18 cellular contexts compared by ENCODE assay signal in the genomic region with DNA sequence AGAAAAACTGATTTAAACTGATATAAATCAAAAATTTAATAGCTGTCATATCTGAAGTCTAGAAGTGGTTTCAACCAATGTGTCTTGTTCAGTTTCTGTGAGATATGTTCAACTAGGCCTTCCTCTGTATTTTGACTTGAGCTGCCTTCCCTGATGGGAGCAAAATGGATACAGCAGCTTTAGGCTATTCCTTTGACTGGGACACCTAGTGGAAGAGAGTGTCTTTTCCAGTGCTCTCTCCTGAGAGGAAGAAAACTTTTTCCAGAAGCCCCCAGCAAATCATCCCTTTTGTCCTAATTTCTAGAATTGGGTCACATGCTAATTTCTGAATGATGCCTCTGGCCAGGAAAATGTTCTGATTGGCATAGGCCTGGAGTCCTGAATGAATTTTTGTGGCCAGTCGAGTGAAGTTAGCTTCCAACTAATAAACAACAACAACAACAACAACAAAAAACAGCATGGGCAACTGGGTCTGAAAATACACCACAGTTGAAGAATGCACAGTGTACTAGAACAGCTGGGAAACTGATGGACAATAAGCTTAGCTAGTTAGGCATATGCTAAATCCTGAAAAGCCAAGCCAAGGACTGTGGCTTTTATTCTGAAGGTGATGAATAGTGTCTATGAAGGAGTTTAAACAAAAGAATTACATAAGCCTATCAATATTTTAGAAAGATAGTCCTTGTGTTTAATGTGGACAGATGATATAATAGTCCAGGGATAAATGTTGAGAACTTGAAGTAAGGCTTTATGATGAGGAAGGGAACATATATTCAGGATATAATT.
DNase-seq lines count a peak whose midpoint lies in the region; ATAC-seq and TF ChIP-seq lines count a peak whose summit lies in the region.
"Had no signal": no experiment of that assay in that cellular context is flagged by ENCODE, and none has a peak within 500 bp of the region (broad histone marks: within the 10 kb centered on the region; RNA-seq: fewer than 3 reads in every experiment).

No MANE protein-coding gene starts in this region.

- no peak for TF ChIP-seq POLR2A in ovary (IDR thresholded peaks at IDR 0.05)

- H3K27me3 Mint-ChIP-seq in type B pancreatic cell, result no peaks in the 10 kb centered on the region

- peaks cover 4% of the 10 kb centered on the region for H3K9me3 Mint-ChIP-seq in type B pancreatic cell

- WGBS in ovary, 3 donors, result 85 to 98% (median 97%) methylated on average over 1 of the region's 1 CpG

- H3K4me3 ChIP-seq in epithelial cell of proximal tubule (ENCODE audit: low read depth, low read length) (no peak overlapping the region), ovary (no peak overlapping the region)
- H3K4me3 ChIP-seq: MG63 had no signal

- H3K4me1 Mint-ChIP-seq in type B pancreatic cell (ENCODE audit: unreplicated experiment), result no peaks in the 10 kb centered on the region

- no peak for ATAC-seq in HG02610 (IDR thresholded peaks at IDR 0.05; ENCODE audit: unreplicated experiment)
- ATAC-seq: CD8-positive, alpha-beta T cell had no signal

- H3K4me3 Mint-ChIP-seq in type B pancreatic cell, result no peak overlapping the region
- H3K4me3 Mint-ChIP-seq: CD8-positive, alpha-beta T cell; HFFc6 had no signal

- H3K9me3 ChIP-seq in ovary, result no peaks in the 10 kb centered on the region

- H3K4me1 ChIP-seq in ovary (ENCODE audit: insufficient read depth), result no peaks in the 10 kb centered on the region

- TF ChIP-seq CTCF in epithelial cell of proximal tubule (conservative IDR thresholded peaks at IDR 0.05; ENCODE audit: low read depth, low read length) (peak; percentile 25), type B pancreatic cell (conservative IDR thresholded peaks at IDR 0.05) (peak; percentile 19), ovary (IDR thresholded peaks at IDR 0.05) (no peak)

- no peaks in the 10 kb centered on the region for H3K36me3 ChIP-seq in ovary
- H3K36me3 ChIP-seq: MG63 had no signal

- H3K27ac Mint-ChIP-seq in type B pancreatic cell, result no peak overlapping the region
- H3K27ac Mint-ChIP-seq: CD8-positive, alpha-beta T cell; HFFc6 had no signal

- peaks cover 31% of the 10 kb centered on the region for H3K36me3 Mint-ChIP-seq in type B pancreatic cell
- H3K36me3 Mint-ChIP-seq: CD8-positive, alpha-beta T cell had no signal

- intact Hi-C loops in ovary (cut with DNase I), result no loop called here

- H3K27me3 ChIP-seq in ovary, result no peaks in the 10 kb centered on the region
- H3K27me3 ChIP-seq: MG63 had no signal

- H3K27ac ChIP-seq in ovary, result no peak overlapping the region
- H3K27ac ChIP-seq: 22Rv1 had no signal

- TF ChIP-seq EP300 in ovary (IDR thresholded peaks at IDR 0.05), result no peak

- peak; percentile 6 for DNase-seq in DMS 273 (lab: John Stamatoyannopoulos, UW; ENCODE audit: unreplicated experiment)
- no peak for DNase-seq in DMS 273 treated with DMSO at 0.1 percent for 48 hours (lab: John Stamatoyannopoulos, UW)
- peak; percentile 17 for DNase-seq in amniotic epithelial cell (ENCODE audit: low read depth)
- DNase-seq in epithelial cell of proximal tubule (ENCODE audit: low read depth), result no peak
- DNase-seq in type B pancreatic cell (ENCODE audit: extremely low spot score, unreplicated experiment), result no peak
- no peak for DNase-seq in NOMO-1 treated with DMSO at 0.1 percent for 48 hours (lab: John Stamatoyannopoulos, UW; ENCODE audit: unreplicated experiment)
- DNase-seq in ovary, result no peak
- DNase-seq: CD8-positive, alpha-beta T cell; DND-41; HFFc6; MG63; NCI-H1092; NCI-H146; NCI-H2081; NCI-H510A; SHP77 treated with DMSO at 0.1 percent for 48 hours had no signal

Comparison
In these comparisons a context has a peak if more than half of its experiments do, and no peak if none do; other contexts are left out.
1. DNase-seq: peak in DMS 273 (single experiment) and amniotic epithelial cell (single experiment); none in DMS 273 treated with DMSO at 0.1 percent for 48 hours (single experiment), epithelial cell of proximal tubule (single experiment), type B pancreatic cell (single experiment), NOMO-1 treated with DMSO at 0.1 percent for 48 hours (single experiment) and ovary (0 of 5).
2. CTCF ChIP-seq: peak in epithelial cell of proximal tubule (single experiment) and type B pancreatic cell (single experiment); none in ovary (0 of 3).